8 cellular contexts compared by ENCODE assay signal in genomic region chr1:24391882-24392603, GRCh38.
A peak's percentile ranks its signal among the peaks of the same experiment; 100 is the strongest.
DNase-seq lines count a peak whose midpoint lies in the region; ATAC-seq and TF ChIP-seq lines count a peak whose summit lies in the region.

No MANE protein-coding gene starts in this region.

- peak overlapping the region; percentile 24 for H3K4me3 ChIP-seq in coronary artery

- H3K9me3 Mint-ChIP-seq in stimulated activated effector memory CD8-positive, alpha-beta T cell treated with anti-CD3 and anti-CD28 coated beads, Interleukin-12 subunit alpha, Interleukin-12 subunit beta, amount 100 ng/mL, for 72 hours: no peaks in the 10 kb centered on the region

- peak; percentile 38 for TF ChIP-seq POLR2A in GM18505 (IDR thresholded peaks at IDR 0.05; ENCODE audit: borderline replicate concordance, extremely low read depth, insufficient read depth, insufficient read length)

- ATAC-seq in GM18505 (IDR thresholded peaks at IDR 0.05; ENCODE audit: unreplicated experiment) (peak; percentile 57), HG02885 (IDR thresholded peaks at IDR 0.05; ENCODE audit: poor library complexity, unreplicated experiment) (peak; percentile 67)
- ATAC-seq in stimulated activated effector memory CD8-positive, alpha-beta T cell treated with anti-CD3 and anti-CD28 coated beads, Interleukin-12 subunit alpha, Interleukin-12 subunit beta, amount 100 ng/mL, for 72 hours: peak; percentile 86

- DNase-seq in AG08395 (ENCODE audit: low spot score) (peak; percentile 57), NCI-H2107 (lab: John Stamatoyannopoulos, UW) (peak; percentile 23), coronary artery (ENCODE audit: low spot score) (no peak), medulla oblongata (ENCODE audit: extremely low spot score) (peak; percentile 84)
- peak; percentile 46 for DNase-seq in activated CD4-positive, alpha-beta T cell treated with anti-CD3 and anti-CD28 coated beads for 1 hour
- DNase-seq in stimulated activated effector memory CD8-positive, alpha-beta T cell treated with anti-CD3 and anti-CD28 coated beads, Interleukin-12 subunit alpha, Interleukin-12 subunit beta, amount 100 ng/mL, for 72 hours (ENCODE audit: low spot score in 2 of 2): peak; percentile 58 to 81

- TF ChIP-seq CTCF in coronary artery (IDR thresholded peaks at IDR 0.05): no peak

- peaks cover 31% of the 10 kb centered on the region for H3K4me1 Mint-ChIP-seq in stimulated activated effector memory CD8-positive, alpha-beta T cell treated with anti-CD3 and anti-CD28 coated beads, Interleukin-12 subunit alpha, Interleukin-12 subunit beta, amount 100 ng/mL, for 72 hours

- peak overlapping the region; percentile 73 for H3K4me3 Mint-ChIP-seq in stimulated activated effector memory CD8-positive, alpha-beta T cell treated with anti-CD3 and anti-CD28 coated beads, Interleukin-12 subunit alpha, Interleukin-12 subunit beta, amount 100 ng/mL, for 72 hours

- H3K27ac ChIP-seq in coronary artery: peak overlapping the region; percentile 69 to 72

- H3K36me3 Mint-ChIP-seq in stimulated activated effector memory CD8-positive, alpha-beta T cell treated with anti-CD3 and anti-CD28 coated beads, Interleukin-12 subunit alpha, Interleukin-12 subunit beta, amount 100 ng/mL, for 72 hours: peaks cover 8% of the 10 kb centered on the region

- peak overlapping the region; percentile 94 for H3K27ac Mint-ChIP-seq in stimulated activated effector memory CD8-positive, alpha-beta T cell treated with anti-CD3 and anti-CD28 coated beads, Interleukin-12 subunit alpha, Interleukin-12 subunit beta, amount 100 ng/mL, for 72 hours
